Comparison of ENCODE assay signal across 1 cellular context in genomic region chr10:98460837-98461499, GRCh38.
TF ChIP-seq lines count a peak whose summit lies in the region.

No MANE protein-coding gene starts in this region.

TF ChIP-seq in K562, 482 proteins besides CTCF, POLR2A, EP300 and RAD21 (continued from another document):
- no peak for TF ChIP-seq POLR3A (IDR thresholded peaks at IDR 0.05; ENCODE audit: borderline replicate concordance, extremely low read depth, insufficient read depth, insufficient read length)
